25 cellular contexts compared by ENCODE assay signal in the genomic region with DNA sequence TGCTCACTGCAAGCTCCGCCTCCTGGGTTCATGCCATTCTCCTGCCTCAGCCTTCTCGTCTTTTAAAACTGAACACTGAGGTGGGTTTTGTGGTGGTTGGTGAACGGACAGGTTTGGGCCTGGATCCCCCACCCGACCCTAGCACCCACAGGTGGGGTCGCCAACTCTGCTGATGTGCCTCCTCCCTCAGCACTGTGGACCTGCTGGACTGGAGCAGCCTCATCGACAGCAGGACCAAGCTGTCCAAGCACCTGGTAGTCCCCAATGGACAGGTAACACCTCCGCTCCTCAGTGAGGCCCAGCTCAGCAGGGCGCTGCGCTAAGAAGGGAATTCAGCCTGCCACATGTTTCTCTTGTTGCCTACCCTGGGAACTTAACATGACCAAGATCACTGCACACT. TPM values are rescaled to one million over a fixed set of nuclear protein-coding genes. Genes with fewer than 3 reads are reported as not detected.
DNase-seq lines count a peak whose midpoint lies in the region; ATAC-seq, FAIRE-seq and TF ChIP-seq lines count a peak whose summit lies in the region.
"Had no signal": no experiment of that assay in that cellular context is flagged by ENCODE, and none has a peak within 500 bp of the region (broad histone marks: within the 10 kb centered on the region; RNA-seq: fewer than 3 reads in every experiment).

No MANE protein-coding gene starts in this region.

- H3K23ac ChIP-seq in neuronal stem cell (ENCODE audit: low read depth, low read length, poor library complexity), result no peak overlapping the region

- H3K4ac ChIP-seq in neuronal stem cell (ENCODE audit: low read length), result no peak overlapping the region

- no peak overlapping the region for H2AK5ac ChIP-seq in neuronal stem cell (ENCODE audit: low read depth, low read length)

- no CpG with 5 or more reads among the region's 9 CpGs for WGBS in neuronal stem cell (ENCODE audit: extremely low coverage in 2 of 2, insufficient read length in 2 of 2, insufficient replicate concordance in 1 of 2), 2 donors

- no peak overlapping the region for H2AFZ ChIP-seq in neuronal stem cell (ENCODE audit: low read length)
- H2AFZ ChIP-seq: GM23248 had no signal

- H2BK12ac ChIP-seq in neuronal stem cell (ENCODE audit: low read length), result no peak overlapping the region

- no peak for TF ChIP-seq POLR2A in GM12892 (IDR thresholded peaks at IDR 0.05; ENCODE audit: low read depth, low read length)

- H2BK5ac ChIP-seq in neuronal stem cell (ENCODE audit: low read length), result no peak overlapping the region

- H3K27ac Mint-ChIP-seq in activated CD4-positive, alpha-beta T cell treated with anti-CD3 and anti-CD28 coated beads, Interleukin-2, amount 10 ng/mL, durations not matched to agents 7 days and 5 days, result no peak overlapping the region
- H3K27ac Mint-ChIP-seq: CD4-positive, alpha-beta memory T cell had no signal

- no peak overlapping the region for H3K4me2 ChIP-seq in neuronal stem cell (ENCODE audit: insufficient read depth, low read length, poor library complexity, severe bottlenecking)
- H3K4me2 ChIP-seq: A549 had no signal

- no peak overlapping the region for H3K4me3 Mint-ChIP-seq in activated CD4-positive, alpha-beta T cell treated with anti-CD3 and anti-CD28 coated beads, Interleukin-2, amount 10 ng/mL, durations not matched to agents 7 days and 5 days
- H3K4me3 Mint-ChIP-seq: CD4-positive, alpha-beta memory T cell had no signal

- H3K9ac ChIP-seq in neuronal stem cell (ENCODE audit: low read depth, low read length, poor library complexity), result no peak overlapping the region
- H3K9ac ChIP-seq: BLaER1 treated with 17β-estradiol and CSF1 and Interleukin-3, amounts not matched to agents 10 nM and 100 nM; GM23248 had no signal

- POLR2A ChIA-PET in activated CD4-positive, alpha-beta T cell treated with anti-CD3 and anti-CD28 coated beads, Interleukin-2, amount 10 ng/mL, durations not matched to agents 7 days and 5 days (lab: Charles Lee), result no interaction called here

- no peak overlapping the region for H3K14ac ChIP-seq in neuronal stem cell (ENCODE audit: low read length)

- no peak overlapping the region for H3K4me3 ChIP-seq in left ventricle myocardium inferior
- no peak overlapping the region for H3K4me3 ChIP-seq in bronchial epithelial cell (ENCODE audit: low read depth, low read length)
- no peak overlapping the region for H3K4me3 ChIP-seq in neuronal stem cell (ENCODE audit: low read length in 2 of 2)
- H3K4me3 ChIP-seq: A549; BLaER1 treated with 17β-estradiol and CSF1 and Interleukin-3, amounts not matched to agents 10 nM and 100 nM; GM23248 had no signal

- H3K27me3 ChIP-seq in left ventricle myocardium inferior (ENCODE audit: low read depth) (peaks cover 37% of the 10 kb centered on the region), bronchial epithelial cell (ENCODE audit: control insufficient read depth, insufficient read depth, low read length) (no peaks in the 10 kb centered on the region), neuronal stem cell (ENCODE audit: control insufficient read depth in 3 of 3, insufficient read depth in 3 of 3, low read depth in 1 of 3, low read length in 3 of 3) (peaks cover 0 to 31% (median 17%) of the 10 kb centered on the region in 3 experiments)
- H3K27me3 ChIP-seq: BE2C had no signal

- no peak overlapping the region for H3K27ac ChIP-seq in left ventricle myocardium inferior (replicated peaks)
- no peak overlapping the region for H3K27ac ChIP-seq in neuronal stem cell (replicated peaks; ENCODE audit: low read length)
- H3K27ac ChIP-seq: A549; BLaER1 treated with 17β-estradiol and CSF1 and Interleukin-3, amounts not matched to agents 10 nM and 100 nM; GM23248 had no signal

- H3K9me3 Mint-ChIP-seq in activated CD4-positive, alpha-beta T cell treated with anti-CD3 and anti-CD28 coated beads, Interleukin-2, amount 10 ng/mL, durations not matched to agents 7 days and 5 days, result no peaks in the 10 kb centered on the region
- H3K9me3 Mint-ChIP-seq: CD4-positive, alpha-beta memory T cell had no signal

- no peak overlapping the region for H2BK15ac ChIP-seq in neuronal stem cell (ENCODE audit: low read length)

- H4K8ac ChIP-seq in neuronal stem cell (ENCODE audit: low read depth, low read length), result no peak overlapping the region

- FAIRE-seq in GM12892 (lab: Jason Lieb, UNC) (peak; percentile 9), bronchial epithelial cell (lab: Jason Lieb, UNC) (peak; percentile 86)
- FAIRE-seq: A549, GM12891, H1 had no signal

- H3K36me3 Mint-ChIP-seq in activated CD4-positive, alpha-beta T cell treated with anti-CD3 and anti-CD28 coated beads, Interleukin-2, amount 10 ng/mL, durations not matched to agents 7 days and 5 days (ENCODE audit: low read depth), result no peaks in the 10 kb centered on the region
- H3K36me3 Mint-ChIP-seq: CD4-positive, alpha-beta memory T cell had no signal

- H3K4me1 ChIP-seq in left ventricle myocardium inferior (peaks cover 7% of the 10 kb centered on the region), neuronal stem cell (ENCODE audit: control insufficient read depth in 2 of 2, insufficient read depth in 1 of 2, low read depth in 1 of 2, low read length in 2 of 2) (no peaks in the 10 kb centered on the region)
- H3K4me1 ChIP-seq: A549, BE2C had no signal

- peaks cover 2% of the 10 kb centered on the region for H3K79me1 ChIP-seq in neuronal stem cell (ENCODE audit: low read depth, low read length)

- H3K18ac ChIP-seq in neuronal stem cell (ENCODE audit: low read length), result peak overlapping the region; percentile 28

- CTCF ChIA-PET in activated CD4-positive, alpha-beta T cell treated with anti-CD3 and anti-CD28 coated beads, Interleukin-2, amount 10 ng/mL, durations not matched to agents 7 days and 5 days (lab: Charles Lee), result interaction anchor here (1.2 kb wide), 1 partner anchor 9 kb away, joined by 3 read pairs; no protein-coding TSS in a partner anchor

- DNase-seq in left cardiac atrium, result peak; percentile 13
- DNase-seq in left ventricle myocardium inferior, result no peak
- no peak for DNase-seq in GM12892 (ENCODE audit: insufficient read length)
- no peak for DNase-seq in bronchial epithelial cell (ENCODE audit: low read depth)
- no peak for DNase-seq in neuronal stem cell (ENCODE audit: low spot score)
- DNase-seq in activated CD4-positive, alpha-beta T cell treated with anti-CD3 and anti-CD28 coated beads, Interleukin-2, amount 10 ng/mL, durations not matched to agents 7 days and 5 days, result no peak
- no peak for DNase-seq in OCI-M2 (lab: John Stamatoyannopoulos, UW; ENCODE audit: unreplicated experiment)
- DNase-seq: 8988T; ACHN; AML-193; Calu3; CD4-positive, alpha-beta memory T cell; COR-L47; DMS53; DMS79 treated with DMSO at 0.1 percent for 48 hours; GF-D8; GM23248; H7; HCEC 1CT had no signal

- H3K36me3 ChIP-seq in left ventricle myocardium inferior (no peaks in the 10 kb centered on the region), bronchial epithelial cell (ENCODE audit: control insufficient read depth, insufficient read depth, low read length) (no peaks in the 10 kb centered on the region), neuronal stem cell (replicated peaks in 1 of 2; ENCODE audit: control insufficient read depth in 2 of 2, insufficient read depth in 2 of 2, low read length in 2 of 2) (no peaks in the 10 kb centered on the region)
- H3K36me3 ChIP-seq: BE2C; BLaER1 treated with 17β-estradiol and CSF1 and Interleukin-3, amounts not matched to agents 10 nM and 100 nM had no signal

- TF ChIP-seq CTCF in left ventricle myocardium inferior (IDR thresholded peaks at IDR 0.05; ENCODE audit: borderline replicate concordance) (no peak), bronchial epithelial cell (IDR thresholded peaks at IDR 0.05; ENCODE audit: insufficient read depth, low read length, severe bottlenecking) (no peak)

- no peak overlapping the region for H2BK120ac ChIP-seq in neuronal stem cell (ENCODE audit: low read depth, low read length)

- ATAC-seq in left cardiac atrium, result no peak
- ATAC-seq in HG02970 (IDR thresholded peaks at IDR 0.05; ENCODE audit: low FRiP score, unreplicated experiment), result no peak
- ATAC-seq: A549 had no signal

- H3K9me3 ChIP-seq in left ventricle myocardium inferior (replicated peaks), result no peaks in the 10 kb centered on the region
- no peaks in the 10 kb centered on the region for H3K9me3 ChIP-seq in neuronal stem cell (replicated peaks in 1 of 2; ENCODE audit: control insufficient read depth in 2 of 2, insufficient read depth in 1 of 2, low read depth in 1 of 2, low read length in 2 of 2)
- H3K9me3 ChIP-seq: A549; BE2C; BLaER1 treated with 17β-estradiol and CSF1 and Interleukin-3, amounts not matched to agents 10 nM and 100 nM had no signal

- H3K4me1 Mint-ChIP-seq in activated CD4-positive, alpha-beta T cell treated with anti-CD3 and anti-CD28 coated beads, Interleukin-2, amount 10 ng/mL, durations not matched to agents 7 days and 5 days, result peaks cover 10% of the 10 kb centered on the region

- intact Hi-C loops in left cardiac atrium (cut with DNase I) (no loop called here), left ventricle myocardium inferior (cut with micrococcal nuclease) (no loop called here)

- H3K27me3 Mint-ChIP-seq in activated CD4-positive, alpha-beta T cell treated with anti-CD3 and anti-CD28 coated beads, Interleukin-2, amount 10 ng/mL, durations not matched to agents 7 days and 5 days, result peaks cover 17% of the 10 kb centered on the region

- H4K91ac ChIP-seq in neuronal stem cell (ENCODE audit: low read depth, low read length, poor library complexity), result no peak overlapping the region

RNA-seq across cellular contexts. Expression of a gene that starts 15.2 kb away (rescaled TPM):
- total RNA-seq in left cardiac atrium (10 to 100 TPM; 35.1 to 41.3 TPM), left ventricle myocardium inferior (45.2 TPM), bronchial epithelial cell (27.4 and 37.5 TPM in 2 replicates)
- 15.6 TPM for polyA plus RNA-seq in GM12892 (2012; ENCODE audit: missing spikeins)
- 26.0 TPM for polyA plus RNA-seq in neuronal stem cell (2013, experiment 1 of 2)
- 25.8 TPM for polyA plus RNA-seq in neuronal stem cell (2013, experiment 2 of 2)
- total RNA-seq in activated CD4-positive, alpha-beta T cell treated with anti-CD3 and anti-CD28 coated beads, Interleukin-2, amount 10 ng/mL, durations not matched to agents 7 days and 5 days, result 10 to 100 TPM; 60.4 to 63.1 TPM

RNA-seq across cellular contexts. Expression of a gene that starts 36.5 kb away (rescaled TPM):
- total RNA-seq in left cardiac atrium (1 to 10 TPM; 1.4 to 1.8 TPM), left ventricle myocardium inferior (0.96 TPM), bronchial epithelial cell (2.6 and 2.8 TPM in 2 replicates)
- not detected for polyA plus RNA-seq in GM12892 (2012; ENCODE audit: missing spikeins)
- polyA plus RNA-seq in neuronal stem cell (2013, experiment 1 of 2), result 23.2 TPM
- 22.9 TPM for polyA plus RNA-seq in neuronal stem cell (2013, experiment 2 of 2)
- total RNA-seq in activated CD4-positive, alpha-beta T cell treated with anti-CD3 and anti-CD28 coated beads, Interleukin-2, amount 10 ng/mL, durations not matched to agents 7 days and 5 days, result 1 to 10 TPM; 3.1 to 4.0 TPM
- total RNA-seq: GM23248 had no signal
